In the genomic region with DNA sequence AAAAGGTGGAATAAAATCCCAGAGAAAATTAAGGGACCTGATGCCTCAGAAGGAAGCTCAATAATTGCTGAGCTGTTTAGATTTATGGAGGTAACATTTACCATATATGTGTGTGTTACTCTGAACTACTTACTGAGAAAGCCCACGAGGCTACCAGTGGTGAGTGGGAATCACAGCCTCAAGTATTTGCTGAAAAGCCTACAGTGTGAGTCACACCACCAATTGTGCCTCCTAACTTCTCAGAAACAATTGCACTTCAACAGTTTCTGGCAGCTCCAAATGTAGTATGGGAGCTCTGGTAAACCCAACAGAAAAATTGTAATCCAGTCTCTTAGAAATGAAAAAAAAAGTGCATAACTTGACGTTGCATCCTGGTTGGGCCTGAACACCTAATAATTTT, we compare ENCODE assay signal across 23 cellular contexts.
A peak's percentile ranks its signal among the peaks of the same experiment; 100 is the strongest.
DNase-seq lines count a peak whose midpoint lies in the region; FAIRE-seq and TF ChIP-seq lines count a peak whose summit lies in the region.
"Had no signal": no experiment of that assay in that cellular context is flagged by ENCODE, and none has a peak within 500 bp of the region (broad histone marks: within the 10 kb centered on the region; RNA-seq: fewer than 3 reads in every experiment).

No MANE protein-coding gene starts in this region.

- no peaks in the 10 kb centered on the region for H4K20me1 ChIP-seq in MM.1S (ENCODE audit: insufficient read depth, low read length)

- H3K27ac ChIP-seq in MM.1S (ENCODE audit: low read length), result no peak overlapping the region
- H3K27ac ChIP-seq in testis, result no peak overlapping the region
- H3K27ac ChIP-seq: KMS-11, SJSA1 had no signal

- FAIRE-seq in H54 (lab: Jason Lieb, UNC), result peak; percentile 86

- DNase-seq in H54 (ENCODE audit: insufficient read length, low spot score), result no peak
- DNase-seq in astrocyte of the hippocampus (ENCODE audit: low read depth, low spot score), result peak; percentile 16
- peak; percentile 9 for DNase-seq in hepatic stellate cell (ENCODE audit: low spot score)
- DNase-seq in NCI-H524 (lab: John Stamatoyannopoulos, UW), result no peak
- no peak for DNase-seq in MM.1S
- no peak for DNase-seq in testis
- DNase-seq in DMS53 (lab: John Stamatoyannopoulos, UW), result no peak
- DNase-seq: BE2C, DMS153, HFFc6, NCI-H1092 treated with DMSO at 0.1 percent for 48 hours, NCI-H1436 treated with DMSO at 0.1 percent for 48 hours, NCI-H187 treated with DMSO at 0.1 percent for 48 hours, NCI-H2171 treated with DMSO at 0.1 percent for 48 hours, NCI-H345, NCI-H510A treated with DMSO at 0.1 percent for 48 hours, NCI-H774, Right ventricle myocardium superior, RPMI8226 had no signal

- intact Hi-C loops in testis (cut with DNase I; ENCODE audit: low total_unique reads), result no loop called here

- no peaks in the 10 kb centered on the region for H3F3A ChIP-seq in MM.1S (ENCODE audit: insufficient read depth, low read length)

- H3K27me3 ChIP-seq in MM.1S (replicated peaks; ENCODE audit: insufficient read depth, low read length), result no peaks in the 10 kb centered on the region
- no peaks in the 10 kb centered on the region for H3K27me3 ChIP-seq in testis
- H3K27me3 ChIP-seq: BE2C, SJSA1 had no signal

- no peak overlapping the region for H3K4me2 ChIP-seq in MM.1S (ENCODE audit: low read depth, low read length)
- H3K4me2 ChIP-seq: GM23338, KMS-11 had no signal

- H3K36me3 ChIP-seq in MM.1S (replicated peaks; ENCODE audit: insufficient read depth, low read length) (no peaks in the 10 kb centered on the region), testis (ENCODE audit: low read depth, missing control alignments) (no peaks in the 10 kb centered on the region)
- H3K36me3 ChIP-seq: BE2C, HAP-1, SJSA1 had no signal

- H3K9ac ChIP-seq in MM.1S (ENCODE audit: low read length), result no peak overlapping the region
- H3K9ac ChIP-seq: KMS-11 had no signal

- H2AFZ ChIP-seq in MM.1S (ENCODE audit: low read length), result no peak overlapping the region
- H2AFZ ChIP-seq: GM23338 had no signal

- WGBS in testis, 2 donors, result 78 to 94% methylated on average over 2 of the region's 2 CpGs

- H3K4me1 ChIP-seq in MM.1S (ENCODE audit: low read length), result no peaks in the 10 kb centered on the region
- H3K4me1 ChIP-seq in testis, result no peaks in the 10 kb centered on the region
- H3K4me1 ChIP-seq: BE2C, HAP-1, SJSA1 had no signal

- H3K4me3 ChIP-seq in MM.1S (ENCODE audit: low read length) (no peak overlapping the region), testis (no peak overlapping the region)
- H3K4me3 ChIP-seq: GM23338, HAP-1, SJSA1 had no signal

- no peaks in the 10 kb centered on the region for H3K9me3 ChIP-seq in MM.1S (replicated peaks; ENCODE audit: insufficient read depth, low read length)
- H3K9me3 ChIP-seq in testis, result no peaks in the 10 kb centered on the region
- H3K9me3 ChIP-seq: BE2C, HAP-1, SJSA1 had no signal

- TF ChIP-seq POLR2A in H54 (IDR thresholded peaks at IDR 0.05; ENCODE audit: low read depth, low read length), result no peak
- no peak for TF ChIP-seq POLR2A in testis (IDR thresholded peaks at IDR 0.05)

- no peaks in the 10 kb centered on the region for H3K79me2 ChIP-seq in MM.1S (ENCODE audit: low read length)

- TF ChIP-seq CTCF in MM.1S (IDR thresholded peaks at IDR 0.05; ENCODE audit: low read length), result no peak
- no peak for TF ChIP-seq CTCF in testis (IDR thresholded peaks at IDR 0.05)

- H3K9me2 ChIP-seq in MM.1S (replicated peaks; ENCODE audit: insufficient read depth, low read length), result no peaks in the 10 kb centered on the region

Comparison
In these comparisons a context has a peak if more than half of its experiments do, and no peak if none do; other contexts are left out.
1. DNase-seq: peak in astrocyte of the hippocampus (single experiment) and hepatic stellate cell (single experiment); none in H54 (single experiment), NCI-H524 (0 of 2), MM.1S (single experiment), testis (single experiment) and DMS53 (single experiment).